In the genomic region with DNA sequence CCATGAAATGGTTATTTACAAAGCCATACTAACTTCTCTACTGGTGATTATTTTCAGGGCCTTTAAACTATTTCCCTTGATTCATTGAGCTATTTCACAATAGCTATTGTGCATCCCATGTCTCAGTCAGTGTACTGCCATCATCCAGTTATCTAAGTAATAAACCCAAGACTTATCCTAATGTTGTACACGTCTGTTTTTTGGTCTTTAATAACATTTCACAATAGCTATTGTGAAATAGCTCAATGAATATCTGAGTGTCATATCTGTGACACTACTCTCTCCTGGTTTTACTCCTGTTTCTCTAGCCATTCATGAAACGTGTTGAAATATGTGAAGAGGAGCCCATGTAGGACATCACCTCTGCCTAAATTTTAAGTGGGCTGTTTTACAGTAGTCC, we compare ENCODE assay signal across 16 cellular contexts. TPM values are rescaled to one million over a fixed set of nuclear protein-coding genes. Genes with fewer than 3 reads are reported as not detected.
"Had no signal": no experiment of that assay in that cellular context is flagged by ENCODE, and none has a peak within 500 bp of the region (broad histone marks: within the 10 kb centered on the region; RNA-seq: fewer than 3 reads in every experiment).

No MANE protein-coding gene starts in this region.

- H3K4me1 ChIP-seq: ascending aorta, colonic mucosa, esophagus muscularis mucosa, neural progenitor cell, sigmoid colon, stomach had no signal

- H3K9me3 ChIP-seq: ascending aorta, colonic mucosa, esophagus muscularis mucosa, ovary, sigmoid colon, stomach had no signal

- H3K4me3 ChIP-seq: ascending aorta, cardiac muscle cell, colonic mucosa, esophagus muscularis mucosa, lung, neural progenitor cell, ovary, sigmoid colon, stomach had no signal

- DNase-seq: activated CD4-positive, alpha-beta T cell treated with anti-CD3 and anti-CD28 coated beads, Interleukin-2, amount 10 ng/mL, durations not matched to agents 7 days and 5 days; activated naive CD8-positive, alpha-beta T cell treated with anti-CD3 and anti-CD28 coated beads, Interleukin-2, amount 10 ng/mL, durations not matched to agents 7 days and 5 days; colonic mucosa; islet precursor cell; midbrain; ovary; sigmoid colon; stimulated activated CD4-positive, alpha-beta T cell treated with anti-CD3 and anti-CD28 coated beads, Interleukin-1b, Interleukin-23, amount 100 ng/mL, for 48 hours; stomach; T-cell; T-helper 9 cell had no signal

- H3K27me3 ChIP-seq: ascending aorta, cardiac muscle cell, colonic mucosa, esophagus muscularis mucosa, neural progenitor cell, ovary, sigmoid colon, stomach had no signal

- H2AFZ ChIP-seq: neural progenitor cell had no signal

- H3K9ac ChIP-seq: neural progenitor cell had no signal

- H3K27ac ChIP-seq: ascending aorta, cardiac muscle cell, colonic mucosa, esophagus muscularis mucosa, neural progenitor cell, ovary, sigmoid colon, stomach had no signal

- H3K4me2 ChIP-seq: neural progenitor cell had no signal

- ATAC-seq: T-cell had no signal

- H3K36me3 ChIP-seq: ascending aorta, cardiac muscle cell, colonic mucosa, esophagus muscularis mucosa, neural progenitor cell, ovary, sigmoid colon, stomach had no signal

RNA-seq across cellular contexts. Expression of a gene that starts 36.5 kb away (rescaled TPM):
- total RNA-seq: cardiac muscle cell had no signal
